In genomic region chr6:958531-958930, GRCh38 we compare ENCODE assay signal across 12 cellular contexts.
DNase-seq lines count a peak whose midpoint lies in the region; ATAC-seq and TF ChIP-seq lines count a peak whose summit lies in the region.
"Had no signal": no experiment of that assay in that cellular context is flagged by ENCODE, and none has a peak within 500 bp of the region (broad histone marks: within the 10 kb centered on the region; RNA-seq: fewer than 3 reads in every experiment).

No MANE protein-coding gene starts in this region.

- H3K27ac ChIP-seq in brain microvascular endothelial cell, result no peak overlapping the region
- H3K27ac ChIP-seq in upper lobe of right lung, result no peak overlapping the region
- H3K27ac ChIP-seq: SK-N-MC had no signal

- ATAC-seq in upper lobe of right lung (no peak), HG02938 (IDR thresholded peaks at IDR 0.05; ENCODE audit: unreplicated experiment) (no peak)
- ATAC-seq: stimulated activated naive CD8-positive, alpha-beta T cell treated with anti-CD3 and anti-CD28 coated beads, Interleukin-15, amount 100 ng/mL, for 72 hours had no signal

- peak; percentile 74 for DNase-seq in DMS 273 (lab: John Stamatoyannopoulos, UW; ENCODE audit: unreplicated experiment)
- peak; percentile 82 for DNase-seq in MG63
- DNase-seq in brain microvascular endothelial cell, result peak; percentile 74
- peak; percentile 6 for DNase-seq in myocyte (ENCODE audit: low read depth)
- DNase-seq in upper lobe of right lung, result no peak
- DNase-seq in NCI-H2227 (lab: John Stamatoyannopoulos, UW; ENCODE audit: unreplicated experiment), result no peak
- no peak for DNase-seq in cardiac septum (ENCODE audit: low spot score)
- DNase-seq: caudate nucleus; NCI-H146; stimulated activated naive CD8-positive, alpha-beta T cell treated with anti-CD3 and anti-CD28 coated beads, Interleukin-15, amount 100 ng/mL, for 72 hours had no signal

- intact Hi-C loops in upper lobe of right lung (cut with DNase I) (no loop called here), cardiac septum (cut with DNase I) (no loop called here)

- no peak overlapping the region for H3K4me3 ChIP-seq in MG63
- no peak overlapping the region for H3K4me3 ChIP-seq in brain microvascular endothelial cell (ENCODE audit: low read depth, low read length)
- H3K4me3 ChIP-seq in upper lobe of right lung, result no peak overlapping the region
- H3K4me3 ChIP-seq: SK-N-MC had no signal

- in situ Hi-C loops in brain microvascular endothelial cell (cut with HindIII; ENCODE audit: low pct_ligation_motif_present, low sequenced_read_pairs), result no loop called here

- no peak for TF ChIP-seq CTCF in brain microvascular endothelial cell (IDR thresholded peaks at IDR 0.05; ENCODE audit: low read depth, low read length, missing control alignments)
- TF ChIP-seq CTCF in upper lobe of right lung (IDR thresholded peaks at IDR 0.05), result no peak

- no peaks in the 10 kb centered on the region for H3K9me3 ChIP-seq in MG63
- H3K9me3 ChIP-seq in upper lobe of right lung, result no peaks in the 10 kb centered on the region

- H3K27me3 ChIP-seq in MG63, result no peaks in the 10 kb centered on the region
- H3K27me3 ChIP-seq in brain microvascular endothelial cell (replicated peaks), result no peaks in the 10 kb centered on the region
- H3K27me3 ChIP-seq in upper lobe of right lung, result no peaks in the 10 kb centered on the region

- no peaks in the 10 kb centered on the region for H3K36me3 ChIP-seq in MG63
- H3K36me3 ChIP-seq in brain microvascular endothelial cell (replicated peaks), result no peaks in the 10 kb centered on the region
- H3K36me3 ChIP-seq in upper lobe of right lung, result no peaks in the 10 kb centered on the region

- no peaks in the 10 kb centered on the region for H3K4me1 ChIP-seq in upper lobe of right lung

Comparison
In these comparisons a context has a peak if more than half of its experiments do, and no peak if none do; other contexts are left out.
1. DNase-seq: peak in DMS 273 (single experiment), MG63 (single experiment), brain microvascular endothelial cell (single experiment) and myocyte (single experiment); none in upper lobe of right lung (single experiment), NCI-H2227 (single experiment) and cardiac septum (single experiment).